In genomic region chr6:37653229-37653628, GRCh38 we compare ENCODE assay signal across 16 cellular contexts.
"Had no signal": no experiment of that assay in that cellular context is flagged by ENCODE, and none has a peak within 500 bp of the region (broad histone marks: within the 10 kb centered on the region; RNA-seq: fewer than 3 reads in every experiment).

No MANE protein-coding gene starts in this region.

- H3K9me3 ChIP-seq: prostate gland, thoracic aorta had no signal

- H3K4me3 Mint-ChIP-seq: activated CD4-positive, alpha-beta memory T cell treated with anti-CD3 and anti-CD28 coated beads for 36 hours; activated CD4-positive, alpha-beta T cell treated with anti-CD3 and anti-CD28 coated beads, Interleukin-2, amount 10 ng/mL, durations not matched to agents 24 days and 14 days; activated naive CD4-positive, alpha-beta T cell treated with anti-CD3 and anti-CD28 coated beads, Interleukin-2, amount 50 U/mL, for 24 hours; activated naive CD8-positive, alpha-beta T cell treated with anti-CD3 and anti-CD28 coated beads, Interleukin-2, amount 50 U/mL, for 24 hours; mesothelial cell of epicardium; naive B cell; nephron progenitor cell had no signal

- H3K36me3 ChIP-seq: ovary, prostate gland, thoracic aorta, uterus had no signal

- H3K27ac Mint-ChIP-seq: activated CD4-positive, alpha-beta memory T cell treated with anti-CD3 and anti-CD28 coated beads for 36 hours; activated CD4-positive, alpha-beta T cell treated with anti-CD3 and anti-CD28 coated beads, Interleukin-2, amount 10 ng/mL, durations not matched to agents 24 days and 14 days; activated naive CD4-positive, alpha-beta T cell treated with anti-CD3 and anti-CD28 coated beads, Interleukin-2, amount 50 U/mL, for 24 hours; activated naive CD8-positive, alpha-beta T cell treated with anti-CD3 and anti-CD28 coated beads, Interleukin-2, amount 50 U/mL, for 24 hours; mesothelial cell of epicardium; nephron progenitor cell had no signal

- H3K27ac ChIP-seq: coronary artery, ovary, prostate gland, thoracic aorta, uterus had no signal

- H3K36me3 Mint-ChIP-seq: mesothelial cell of epicardium had no signal

- H3K27me3 ChIP-seq: ovary, uterus had no signal

- H3K9me3 Mint-ChIP-seq: activated naive CD4-positive, alpha-beta T cell treated with anti-CD3 and anti-CD28 coated beads, Interleukin-2, amount 50 U/mL, for 24 hours; mesothelial cell of epicardium had no signal

- H3K4me1 ChIP-seq: prostate gland had no signal

- H3K4me3 ChIP-seq: coronary artery, dorsolateral prefrontal cortex, ovary, prostate gland, smooth muscle cell, thoracic aorta, uterus had no signal

- DNase-seq: amygdala, dorsolateral prefrontal cortex, ovary, retina, uterus had no signal
